24 cellular contexts compared by ENCODE assay signal in genomic region chr20:51788822-51789221, GRCh38. TPM values are rescaled to one million over a fixed set of nuclear protein-coding genes. Genes with fewer than 3 reads are reported as not detected.
DNase-seq lines count a peak whose midpoint lies in the region; ATAC-seq, FAIRE-seq and TF ChIP-seq lines count a peak whose summit lies in the region.
"Had no signal": no experiment of that assay in that cellular context is flagged by ENCODE, and none has a peak within 500 bp of the region (broad histone marks: within the 10 kb centered on the region; RNA-seq: fewer than 3 reads in every experiment).

No MANE protein-coding gene starts in this region.

- BruUV-seq in HepG2 (replicated peaks; lab: Mats Ljungman, UMichigan) (no TSS peak), mammary epithelial cell (replicated peaks; lab: Mats Ljungman, UMichigan) (no TSS peak)

- POLR2A ChIA-PET in HepG2 (lab: Yijun Ruan, JAX), result no interaction called here

- no peaks in the 10 kb centered on the region; a peak in 1 of 5 replicates for H3K36me3 ChIP-seq in HepG2 (replicated peaks in 1 of 2; ENCODE audit: control insufficient read depth in 1 of 2, insufficient read depth in 2 of 2, low read length in 2 of 2)
- H3K36me3 ChIP-seq in right lobe of liver, result no peaks in the 10 kb centered on the region
- no peaks in the 10 kb centered on the region for H3K36me3 ChIP-seq in RWPE2 (ENCODE audit: low read depth)
- no peaks in the 10 kb centered on the region for H3K36me3 ChIP-seq in mammary epithelial cell (ENCODE audit: insufficient read depth, low read length)
- H3K36me3 ChIP-seq in H7 (replicated peaks; ENCODE audit: control insufficient read depth, insufficient read depth, low read length), result peaks cover 67% of the 10 kb centered on the region
- H3K36me3 ChIP-seq: BE2C, HAP-1 had no signal

- ATAC-seq in HepG2 (no peak), right lobe of liver (no peak), RWPE2 (ENCODE audit: low read depth) (no peak)

- H3K27ac Mint-ChIP-seq in nephron progenitor cell, result peak overlapping the region; percentile 79
- H3K27ac Mint-ChIP-seq: CD4-positive, alpha-beta T cell; HFFc6 had no signal

- H3K4me1 Mint-ChIP-seq in nephron progenitor cell, result peaks cover 26% of the 10 kb centered on the region
- H3K4me1 Mint-ChIP-seq: CD8-positive, alpha-beta memory T cell had no signal

- H3K4me1 ChIP-seq in HepG2 (ENCODE audit: insufficient read depth, low read length) (no peaks in the 10 kb centered on the region), right lobe of liver (no peaks in the 10 kb centered on the region), RWPE2 (ENCODE audit: insufficient read depth, poor library complexity, severe bottlenecking) (no peaks in the 10 kb centered on the region), mammary epithelial cell (ENCODE audit: insufficient read depth, low read length) (no peaks in the 10 kb centered on the region)
- H3K4me1 ChIP-seq: BE2C, HAP-1 had no signal

- in situ Hi-C loops in HepG2 (cut with HindIII; ENCODE audit: extremely low pct_ligation_motif_present, low pct_unique_long_range_greater_than_20kb) (no loop called here), mammary epithelial cell (cut with MboI; ENCODE audit: low sequenced_read_pairs in 2 of 2) (no loop called here)

- H3K4me2 ChIP-seq in HepG2 (ENCODE audit: low read depth, low read length), result no peak overlapping the region
- no peak overlapping the region for H3K4me2 ChIP-seq in mammary epithelial cell (ENCODE audit: insufficient read depth, low read depth, low read length)
- H3K4me2 ChIP-seq: BLaER1 treated with 17β-estradiol and CSF1 and Interleukin-3, amounts not matched to agents 10 nM and 100 nM had no signal

- no peak overlapping the region for H3K4me3 Mint-ChIP-seq in nephron progenitor cell
- H3K4me3 Mint-ChIP-seq: CD14-positive monocyte; CD4-positive, alpha-beta T cell; CD8-positive, alpha-beta memory T cell; HFFc6 had no signal

- intact Hi-C loops in HepG2 (cut with micrococcal nuclease; ENCODE audit: unreplicated experiment), result no loop called here
- intact Hi-C loops in right lobe of liver (cut with DNase I), result no loop called here
- intact Hi-C loops in mammary epithelial cell (cut with micrococcal nuclease), result no loop called here

- H3K9me3 ChIP-seq in HepG2 (ENCODE audit: low read length) (no peaks in the 10 kb centered on the region), right lobe of liver (no peaks in the 10 kb centered on the region), RWPE2 (ENCODE audit: severe bottlenecking) (no peaks in the 10 kb centered on the region), mammary epithelial cell (replicated peaks; ENCODE audit: insufficient read depth, low read length) (peaks cover 4% of the 10 kb centered on the region)
- H3K9me3 ChIP-seq: BE2C, HAP-1 had no signal

- H3K36me3 Mint-ChIP-seq in nephron progenitor cell (ENCODE audit: low read depth), result peaks cover 89% of the 10 kb centered on the region
- H3K36me3 Mint-ChIP-seq: CD14-positive monocyte; CD8-positive, alpha-beta memory T cell had no signal

- CTCF ChIA-PET in HepG2 (lab: Yijun Ruan, JAX; ENCODE audit: low intra/inter-chr PET ratio, low total read pairs) (no interaction called here), mammary epithelial cell (lab: Charles Lee; ENCODE audit: low non-redundant PET) (no interaction called here)

- no peaks in the 10 kb centered on the region for H4K20me1 ChIP-seq in HepG2 (ENCODE audit: insufficient read depth, low read length)
- H4K20me1 ChIP-seq in mammary epithelial cell (ENCODE audit: insufficient read depth, low read length), result no peaks in the 10 kb centered on the region
- H4K20me1 ChIP-seq: BLaER1 treated with 17β-estradiol and CSF1 and Interleukin-3, amounts not matched to agents 10 nM and 100 nM had no signal

- no peak overlapping the region for H2AFZ ChIP-seq in HepG2 (ENCODE audit: low read length)
- H2AFZ ChIP-seq in mammary epithelial cell (ENCODE audit: low read depth, low read length), result no peak overlapping the region

- no peaks in the 10 kb centered on the region for H3K9me3 Mint-ChIP-seq in nephron progenitor cell
- H3K9me3 Mint-ChIP-seq: CD4-positive, alpha-beta T cell; CD8-positive, alpha-beta memory T cell; HFFc6 had no signal

- no peaks in the 10 kb centered on the region for H3K27me3 ChIP-seq in HepG2 (ENCODE audit: control insufficient read depth in 1 of 2, insufficient read depth in 2 of 2, low read length in 2 of 2)
- H3K27me3 ChIP-seq in right lobe of liver, result no peaks in the 10 kb centered on the region
- no peaks in the 10 kb centered on the region for H3K27me3 ChIP-seq in RWPE2 (ENCODE audit: insufficient read depth, poor library complexity, severe bottlenecking)
- H3K27me3 ChIP-seq in mammary epithelial cell (ENCODE audit: insufficient read depth, low read length), result no peaks in the 10 kb centered on the region
- no peaks in the 10 kb centered on the region for H3K27me3 ChIP-seq in H7 (ENCODE audit: control insufficient read depth, insufficient read depth, low read length)
- H3K27me3 ChIP-seq: BLaER1 treated with 17β-estradiol and CSF1 and Interleukin-3, amounts not matched to agents 10 nM and 100 nM had no signal

- H3K9ac ChIP-seq in HepG2 (ENCODE audit: insufficient read depth, low read depth, low read length) (no peak overlapping the region), mammary epithelial cell (ENCODE audit: insufficient read depth, low read length) (no peak overlapping the region)
- H3K9ac ChIP-seq: BLaER1 treated with 17β-estradiol and CSF1 and Interleukin-3, amounts not matched to agents 10 nM and 100 nM had no signal

- TF ChIP-seq EP300 in HepG2 (IDR thresholded peaks at IDR 0.05; ENCODE audit: low read depth in 2 of 2, low read length in 2 of 2) (no peak), HepG2 (CRISPR knock-in tag; IDR thresholded peaks at IDR 0.05; ENCODE audit: borderline replicate concordance) (no peak)

- no peak for TF ChIP-seq RAD21 in HepG2 (CRISPR knock-in tag; IDR thresholded peaks at IDR 0.05)

- dilution Hi-C loops in mammary epithelial cell (cut with HindIII; ENCODE audit: low sequenced_read_pairs), result no loop called here

- FAIRE-seq in HepG2 (lab: Jason Lieb, UNC) (no peak), urothelium cell line (lab: Jason Lieb, UNC) (peak; percentile 13)
- FAIRE-seq: A204.1, D721Med, GM12878, H1 had no signal

- DNase-seq in HepG2 (ENCODE audit: low spot score), result no peak
- DNase-seq in right lobe of liver, result no peak
- peak; percentile 75 for DNase-seq in RWPE2 (ENCODE audit: low spot score)
- DNase-seq in nephron progenitor cell, result no peak
- no peak for DNase-seq in urothelium cell line (ENCODE audit: low spot score)
- DNase-seq in mammary epithelial cell, result no peak
- DNase-seq in AML-193 (lab: John Stamatoyannopoulos, UW), result no peak
- no peak for DNase-seq in H7
- DNase-seq: BE2C; CD4-positive, alpha-beta T cell; CD8-positive, alpha-beta memory T cell; DMS 273 treated with DMSO at 0.1 percent for 48 hours; DMS79; EL; GDM1; HFFc6 had no signal

- no peak for TF ChIP-seq POLR2A in HepG2 (IDR thresholded peaks at IDR 0.05; ENCODE audit: insufficient read depth in 1 of 2, low read depth in 2 of 2, low read length in 2 of 2)
- TF ChIP-seq POLR2A in right lobe of liver (IDR thresholded peaks at IDR 0.05), result no peak

- peaks cover 2% of the 10 kb centered on the region for H3K27me3 Mint-ChIP-seq in nephron progenitor cell (ENCODE audit: low read depth, poor library complexity)

- no peak overlapping the region for H3K4me3 ChIP-seq in HepG2 (replicated peaks in 1 of 3; ENCODE audit: insufficient read depth in 1 of 3, low read depth in 2 of 3, low read length in 3 of 3)
- H3K4me3 ChIP-seq in right lobe of liver, result no peak overlapping the region
- no peak overlapping the region for H3K4me3 ChIP-seq in RWPE2 (ENCODE audit: severe bottlenecking)
- no peak overlapping the region for H3K4me3 ChIP-seq in mammary epithelial cell (replicated peaks in 1 of 3; ENCODE audit: insufficient read depth in 1 of 3, low read depth in 2 of 3, low read length in 3 of 3)
- H3K4me3 ChIP-seq in H7 (ENCODE audit: insufficient read depth, low read depth, low read length), result no peak overlapping the region
- H3K4me3 ChIP-seq: BLaER1 treated with 17β-estradiol and CSF1 and Interleukin-3, amounts not matched to agents 10 nM and 100 nM; GM12878; HAP-1 had no signal

- 73% methylated on average over 14 of the region's 14 CpGs for WGBS in HepG2 (ENCODE audit: low lambda C conversion rate)
- WGBS in right lobe of liver (ENCODE audit: insufficient coverage, low coverage, low lambda C conversion rate, missing lambda C conversion rate), result 79% methylated on average over 11 of the region's 14 CpGs
- 78% methylated on average over 14 of the region's 14 CpGs for WGBS in mammary epithelial cell (ENCODE audit: low coverage, missing lambda C conversion rate)

- H3K27ac ChIP-seq in HepG2 (ENCODE audit: extremely low read length, insufficient read depth, low read length) (no peak overlapping the region), right lobe of liver (no peak overlapping the region), RWPE2 (ENCODE audit: poor library complexity, severe bottlenecking) (no peak overlapping the region), mammary epithelial cell (ENCODE audit: insufficient read depth, low read depth, low read length) (no peak overlapping the region)
- H3K27ac ChIP-seq: 22Rv1; BLaER1 treated with 17β-estradiol and CSF1 and Interleukin-3, amounts not matched to agents 10 nM and 100 nM had no signal

- H3K79me2 ChIP-seq in HepG2 (ENCODE audit: insufficient read depth, low read length), result no peaks in the 10 kb centered on the region
- H3K79me2 ChIP-seq in mammary epithelial cell (ENCODE audit: insufficient read depth, low read length), result no peaks in the 10 kb centered on the region

- no peak for TF ChIP-seq CTCF in HepG2 (CRISPR knock-in tag; IDR thresholded peaks at IDR 0.05)
- TF ChIP-seq CTCF in right lobe of liver (IDR thresholded peaks at IDR 0.05), result no peak
- TF ChIP-seq CTCF in RWPE2 (IDR thresholded peaks at IDR 0.05; ENCODE audit: poor library complexity, severe bottlenecking), result no peak
- TF ChIP-seq CTCF in nephron progenitor cell (IDR thresholded peaks at IDR 0.05), result no peak
- no peak for TF ChIP-seq CTCF in mammary epithelial cell (conservative IDR thresholded peaks at IDR 0.05 in 1 of 2, IDR thresholded peaks at IDR 0.05 in 1 of 2; ENCODE audit: extremely low read depth in 1 of 2, insufficient read depth in 1 of 2, low read depth in 1 of 2, low read length in 2 of 2)

RNA-seq across cellular contexts. Expression of gene SALL4, which starts 13.5 kb away (rescaled TPM):
- 0.17 and 0.33 TPM in 2 replicates for total RNA-seq in HepG2 (2016; rRNA removed; fragmentation: Illumina TruSeq; extraction: Trizol)
- 0.09 and 0.10 TPM in 2 replicates for total RNA-seq in HepG2 (2016; cell fraction: cytosol; rRNA removed; fragmentation: Illumina TruSeq; extraction: Trizol; ENCODE audit: low read depth)
- total RNA-seq in HepG2 (2016; cell fraction: insoluble cytoplasmic fraction; rRNA removed; fragmentation: Illumina TruSeq; extraction: Trizol), result 0.24 and 0.26 TPM in 2 replicates
- 0.24 and 0.25 TPM in 2 replicates for total RNA-seq in HepG2 (2016; cell fraction: membrane; rRNA removed; fragmentation: Illumina TruSeq; extraction: Trizol)
- 0.34 and 0.47 TPM in 2 replicates for total RNA-seq in HepG2 (2016; cell fraction: nucleus; rRNA removed; fragmentation: Illumina TruSeq; extraction: Trizol)
- polyA plus RNA-seq in HepG2 (2011; rRNA removed), result 1.5 and 1.8 TPM in 2 replicates
- polyA plus RNA-seq in HepG2 (2011; cell fraction: cytosol; rRNA removed), result 0.56 and 0.67 TPM in 2 replicates
- polyA plus RNA-seq in HepG2 (2011; cell fraction: nucleus; rRNA removed), result 5.4 and 6.2 TPM in 2 replicates
- polyA plus RNA-seq in HepG2 (2012), result 2.7 and 4.4 TPM in 2 replicates
- not detected in 2 replicates for polyA plus RNA-seq in HepG2 (2016; cell fraction: cytosol; fragmentation: Illumina TruSeq; extraction: Trizol; ENCODE audit: low read depth)
- polyA plus RNA-seq in HepG2 (2016; cell fraction: insoluble cytoplasmic fraction; fragmentation: Illumina TruSeq; extraction: Trizol; ENCODE audit: low read depth), result 0.13 and 0.20 TPM in 2 replicates
- polyA plus RNA-seq in HepG2 (2016; cell fraction: membrane; fragmentation: Illumina TruSeq; extraction: Trizol; ENCODE audit: low read depth), result 0.05 and 0.10 TPM in 2 replicates
- 2.4 and 4.2 TPM in 2 replicates for polyA plus RNA-seq in HepG2 (2016; cell fraction: nucleus; fragmentation: Illumina TruSeq; extraction: Trizol; ENCODE audit: insufficient read depth, low read depth)
- 1.5 and 6.5 TPM in 2 replicates for polyA minus RNA-seq in HepG2 (2011; rRNA and poly(A)+ RNA removed; ENCODE audit: low replicate concordance)
- polyA minus RNA-seq in HepG2 (2011; cell fraction: cytosol; rRNA and poly(A)+ RNA removed), result 1.4 and 1.5 TPM in 2 replicates
- 2.0 and 2.1 TPM in 2 replicates for polyA minus RNA-seq in HepG2 (2011; cell fraction: nucleus; rRNA and poly(A)+ RNA removed)
- under 1 TPM; 0.24 to 0.63 (median 0.40) TPM for total RNA-seq in right lobe of liver
- under 1 TPM; under 0.01 to 0.21 TPM for total RNA-seq in mammary epithelial cell
- polyA plus RNA-seq in mammary epithelial cell, result not detected
- not detected for polyA minus RNA-seq in mammary epithelial cell
- 127 and 134 TPM in 2 replicates for total RNA-seq in H7 (2014; rRNA removed; shearing (Covaris generic))
- polyA plus RNA-seq: CD14-positive monocyte; CD8-positive, alpha-beta memory T cell had no signal

RNA-seq across cellular contexts. Expression of gene ATP9A, which starts 20.6 kb away (rescaled TPM):
- total RNA-seq in HepG2 (2016; rRNA removed; fragmentation: Illumina TruSeq; extraction: Trizol), result 11.0 and 11.8 TPM in 2 replicates
- total RNA-seq in HepG2 (2016; cell fraction: cytosol; rRNA removed; fragmentation: Illumina TruSeq; extraction: Trizol; ENCODE audit: low read depth), result 2.4 and 3.0 TPM in 2 replicates
- total RNA-seq in HepG2 (2016; cell fraction: insoluble cytoplasmic fraction; rRNA removed; fragmentation: Illumina TruSeq; extraction: Trizol), result 10.1 and 11.8 TPM in 2 replicates
- 5.1 and 5.8 TPM in 2 replicates for total RNA-seq in HepG2 (2016; cell fraction: membrane; rRNA removed; fragmentation: Illumina TruSeq; extraction: Trizol)
- total RNA-seq in HepG2 (2016; cell fraction: nucleus; rRNA removed; fragmentation: Illumina TruSeq; extraction: Trizol), result 13.2 and 14.5 TPM in 2 replicates
- polyA plus RNA-seq in HepG2 (2011; rRNA removed), result 18.5 and 19.2 TPM in 2 replicates
- 13.2 and 14.1 TPM in 2 replicates for polyA plus RNA-seq in HepG2 (2011; cell fraction: cytosol; rRNA removed)
- 31.8 and 35.3 TPM in 2 replicates for polyA plus RNA-seq in HepG2 (2011; cell fraction: nucleus; rRNA removed)
- 23.4 and 25.1 TPM in 2 replicates for polyA plus RNA-seq in HepG2 (2012)
- polyA plus RNA-seq in HepG2 (2016; cell fraction: cytosol; fragmentation: Illumina TruSeq; extraction: Trizol; ENCODE audit: low read depth), result 0.52 and 0.55 TPM in 2 replicates
- 6.8 and 7.8 TPM in 2 replicates for polyA plus RNA-seq in HepG2 (2016; cell fraction: insoluble cytoplasmic fraction; fragmentation: Illumina TruSeq; extraction: Trizol; ENCODE audit: low read depth)
- 2.0 and 2.2 TPM in 2 replicates for polyA plus RNA-seq in HepG2 (2016; cell fraction: membrane; fragmentation: Illumina TruSeq; extraction: Trizol; ENCODE audit: low read depth)
- polyA plus RNA-seq in HepG2 (2016; cell fraction: nucleus; fragmentation: Illumina TruSeq; extraction: Trizol; ENCODE audit: insufficient read depth, low read depth), result 14.8 and 15.7 TPM in 2 replicates
- 30.7 and 75.7 TPM in 2 replicates for polyA minus RNA-seq in HepG2 (2011; rRNA and poly(A)+ RNA removed; ENCODE audit: low replicate concordance)
- polyA minus RNA-seq in HepG2 (2011; cell fraction: cytosol; rRNA and poly(A)+ RNA removed), result 25.1 and 28.6 TPM in 2 replicates
- 37.2 and 39.9 TPM in 2 replicates for polyA minus RNA-seq in HepG2 (2011; cell fraction: nucleus; rRNA and poly(A)+ RNA removed)
- 10 to 100 TPM; 10.5 to 17.4 (median 13.0) TPM for total RNA-seq in right lobe of liver
- 10 to 100 TPM in 1 of 2 donors, 1 to 10 TPM in 1; 9.5 to 37.0 TPM for total RNA-seq in mammary epithelial cell
- polyA plus RNA-seq in mammary epithelial cell, result 2.2 TPM
- polyA minus RNA-seq in mammary epithelial cell, result 6.0 TPM
- total RNA-seq in H7 (2014; rRNA removed; shearing (Covaris generic)), result 1.6 and 2.1 TPM in 2 replicates
- polyA plus RNA-seq: CD14-positive monocyte had no signal

Comparison
In these comparisons a context has a peak if more than half of its experiments do, and no peak if none do; other contexts are left out.
1. RNA of gene SALL4, which starts 13.5 kb away (total RNA-seq): 127 to 134 TPM in H7; 0.24 to 0.63 TPM in right lobe of liver, 0.09 to 0.47 TPM in HepG2 and under 0.01 to 0.21 TPM in mammary epithelial cell; every median in the first group is over 10 times any median in the second.